Comparison of ENCODE assay signal across 24 cellular contexts in genomic region chr1:43256675-43257570, GRCh38. TPM values are rescaled to one million over a fixed set of nuclear protein-coding genes. Genes with fewer than 3 reads are reported as not detected.
DNase-seq lines count a peak whose midpoint lies in the region; ATAC-seq, FAIRE-seq and TF ChIP-seq lines count a peak whose summit lies in the region.
"Had no signal": no experiment of that assay in that cellular context is flagged by ENCODE, and none has a peak within 500 bp of the region (broad histone marks: within the 10 kb centered on the region; RNA-seq: fewer than 3 reads in every experiment).

No MANE protein-coding gene starts in this region.

- H3K9me3 ChIP-seq in mammary epithelial cell (replicated peaks; ENCODE audit: insufficient read depth, low read length) (no peaks in the 10 kb centered on the region), heart right ventricle (no peaks in the 10 kb centered on the region), mucosa of rectum (ENCODE audit: control insufficient read depth in 2 of 2, low read length in 2 of 2) (no peaks in the 10 kb centered on the region), upper lobe of right lung (no peaks in the 10 kb centered on the region), gastrocnemius medialis (no peaks in the 10 kb centered on the region)
- H3K9me3 ChIP-seq: tibial nerve had no signal

- no peaks in the 10 kb centered on the region for H3K27me3 ChIP-seq in mammary epithelial cell (ENCODE audit: insufficient read depth, low read length)
- H3K27me3 ChIP-seq in heart right ventricle, result no peaks in the 10 kb centered on the region
- H3K27me3 ChIP-seq in mucosa of rectum (ENCODE audit: control insufficient read depth in 2 of 2, insufficient read depth in 2 of 2, low read length in 2 of 2), result no peaks in the 10 kb centered on the region
- no peaks in the 10 kb centered on the region for H3K27me3 ChIP-seq in upper lobe of right lung
- no peaks in the 10 kb centered on the region for H3K27me3 ChIP-seq in gastrocnemius medialis
- H3K27me3 ChIP-seq: BLaER1 treated with 17β-estradiol and CSF1 and Interleukin-3, amounts not matched to agents 10 nM and 100 nM; brain microvascular endothelial cell; dorsolateral prefrontal cortex; tibial nerve had no signal

- H3K27me3 Mint-ChIP-seq in MCF 10A (ENCODE audit: insufficient read depth, unreplicated experiment), result peaks cover 19% of the 10 kb centered on the region

- no peak overlapping the region for H3K4me3 ChIP-seq in mammary epithelial cell (replicated peaks in 1 of 3; ENCODE audit: insufficient read depth in 1 of 3, low read depth in 2 of 3, low read length in 3 of 3)
- H3K4me3 ChIP-seq in heart right ventricle, result no peak overlapping the region
- H3K4me3 ChIP-seq in mucosa of rectum (ENCODE audit: low read length in 2 of 2), result no peak overlapping the region
- H3K4me3 ChIP-seq in upper lobe of right lung, result no peak overlapping the region
- H3K4me3 ChIP-seq in gastrocnemius medialis, result no peak overlapping the region
- H3K4me3 ChIP-seq: BLaER1 treated with 17β-estradiol and CSF1 and Interleukin-3, amounts not matched to agents 10 nM and 100 nM; dorsolateral prefrontal cortex; tibial nerve had no signal

- no peak overlapping the region for H2AFZ ChIP-seq in mammary epithelial cell (ENCODE audit: low read depth, low read length)

- in situ Hi-C loops in mammary epithelial cell (cut with MboI; ENCODE audit: low sequenced_read_pairs in 2 of 2) (no loop called here), gastrocnemius medialis (cut with MboI; ENCODE audit: low sequenced_read_pairs in 4 of 4) (no loop called here)

- 74% methylated on average over 7 of the region's 8 CpGs for WGBS in mammary epithelial cell (ENCODE audit: low coverage, missing lambda C conversion rate)
- 71 to 77% methylated on average over 8 of the region's 8 CpGs for WGBS in heart right ventricle, 2 donors

- CTCF ChIA-PET in MCF 10A (lab: Yijun Ruan, JAX), result interaction anchor here (0.5 to 1.0 kb wide), 2 partner anchors 343 to 474 kb away, joined by 3 to 4 read pairs; no protein-coding TSS in a partner anchor
- CTCF ChIA-PET in mammary epithelial cell (lab: Charles Lee; ENCODE audit: low non-redundant PET), result interaction anchor here (0.7 kb wide), 1 partner anchor 13 kb away, joined by 4 read pairs; the partner anchor contains the start of gene TMEM125

- ATAC-seq in heart right ventricle (peak in 5 of 8 donors; percentile 27 to 83 (median 76)), upper lobe of right lung (peak; percentile 89), gastrocnemius medialis (no peak)
- ATAC-seq: activated T-cell treated with anti-CD3 and anti-CD28 coated beads, Interleukin-2, amount 50 U/mL, for 4 hours had no signal

- dilution Hi-C loops in mammary epithelial cell (cut with HindIII; ENCODE audit: low sequenced_read_pairs), result no loop called here

- TF ChIP-seq CTCF in MCF 10A (IDR thresholded peaks at IDR 0.05; ENCODE audit: unreplicated experiment) (no peak), mammary epithelial cell (conservative IDR thresholded peaks at IDR 0.05 in 1 of 2, IDR thresholded peaks at IDR 0.05 in 1 of 2; ENCODE audit: extremely low read depth in 1 of 2, insufficient read depth in 1 of 2, low read depth in 1 of 2, low read length in 2 of 2) (no peak), heart right ventricle (IDR thresholded peaks at IDR 0.05) (no peak), upper lobe of right lung (IDR thresholded peaks at IDR 0.05) (no peak), gastrocnemius medialis (IDR thresholded peaks at IDR 0.05 in 4 of 5, conservative IDR thresholded peaks at IDR 0.05 in 1 of 5) (no peak)

- H3K27ac ChIP-seq in mammary epithelial cell (ENCODE audit: insufficient read depth, low read depth, low read length), result no peak overlapping the region
- H3K27ac ChIP-seq in heart right ventricle, result no peak overlapping the region
- H3K27ac ChIP-seq in mucosa of rectum (ENCODE audit: low read depth in 2 of 2, low read length in 2 of 2), result peak overlapping the region; percentile 86 to 88
- no peak overlapping the region for H3K27ac ChIP-seq in upper lobe of right lung
- no peak overlapping the region for H3K27ac ChIP-seq in gastrocnemius medialis
- H3K27ac ChIP-seq: BLaER1 treated with 17β-estradiol and CSF1 and Interleukin-3, amounts not matched to agents 10 nM and 100 nM; brain microvascular endothelial cell; dorsolateral prefrontal cortex had no signal

- no peak overlapping the region for H3K4me3 Mint-ChIP-seq in MCF 10A (ENCODE audit: unreplicated experiment)
- H3K4me3 Mint-ChIP-seq: activated naive CD8-positive, alpha-beta T cell; activated T-cell treated with anti-CD3 and anti-CD28 coated beads, Interleukin-2, amount 50 U/mL, for 4 hours; naive B cell had no signal

- no peak overlapping the region for H3K9ac ChIP-seq in mammary epithelial cell (ENCODE audit: insufficient read depth, low read length)
- peak overlapping the region; percentile 26 to 57 for H3K9ac ChIP-seq in mucosa of rectum (ENCODE audit: low read depth in 1 of 2, low read length in 2 of 2)
- H3K9ac ChIP-seq: BLaER1 treated with 17β-estradiol and CSF1 and Interleukin-3, amounts not matched to agents 10 nM and 100 nM had no signal

- H3K4me1 ChIP-seq in mammary epithelial cell (ENCODE audit: insufficient read depth, low read length) (no peaks in the 10 kb centered on the region), heart right ventricle (peaks cover 0 to 21% (median 10%) of the 10 kb centered on the region in 9 donors), mucosa of rectum (ENCODE audit: control insufficient read depth in 2 of 2, insufficient read depth in 2 of 2, low read length in 2 of 2) (peaks cover 20 to 21% of the 10 kb centered on the region in 2 donors), upper lobe of right lung (no peaks in the 10 kb centered on the region), gastrocnemius medialis (no peaks in the 10 kb centered on the region)
- H3K4me1 ChIP-seq: BLaER1 treated with 17β-estradiol and CSF1 and Interleukin-3, amounts not matched to agents 10 nM and 100 nM; tibial nerve had no signal

- no peaks in the 10 kb centered on the region for H3K79me2 ChIP-seq in mammary epithelial cell (ENCODE audit: insufficient read depth, low read length)

- no peak overlapping the region for H3K27ac Mint-ChIP-seq in MCF 10A (ENCODE audit: low read depth, unreplicated experiment)
- H3K27ac Mint-ChIP-seq: activated naive CD8-positive, alpha-beta T cell; progenitor cell of endocrine pancreas had no signal

- no peak for FAIRE-seq in HTR-8/SVneo (lab: Jason Lieb, UNC)
- FAIRE-seq: A204.1, RCC 7860 had no signal

- H3K4me2 ChIP-seq in mammary epithelial cell (ENCODE audit: insufficient read depth, low read depth, low read length), result no peak overlapping the region
- H3K4me2 ChIP-seq: BLaER1 treated with 17β-estradiol and CSF1 and Interleukin-3, amounts not matched to agents 10 nM and 100 nM had no signal

- BruUV-seq in MCF 10A (replicated peaks; lab: Mats Ljungman, UMichigan), result no TSS peak
- BruUV-seq in mammary epithelial cell (replicated peaks; lab: Mats Ljungman, UMichigan), result no TSS peak

- H3K36me3 ChIP-seq in mammary epithelial cell (ENCODE audit: insufficient read depth, low read length) (no peaks in the 10 kb centered on the region), heart right ventricle (no peaks in the 10 kb centered on the region), mucosa of rectum (ENCODE audit: control insufficient read depth in 2 of 2, insufficient read depth in 2 of 2, low read length in 2 of 2) (no peaks in the 10 kb centered on the region), upper lobe of right lung (no peaks in the 10 kb centered on the region), gastrocnemius medialis (no peaks in the 10 kb centered on the region)
- H3K36me3 ChIP-seq: BLaER1 treated with 17β-estradiol and CSF1 and Interleukin-3, amounts not matched to agents 10 nM and 100 nM; brain microvascular endothelial cell; tibial nerve had no signal

- no peak for TF ChIP-seq POLR2A in gastrocnemius medialis (IDR thresholded peaks at IDR 0.05)

- H3K9me3 Mint-ChIP-seq in MCF 10A (ENCODE audit: unreplicated experiment), result peaks cover 6% of the 10 kb centered on the region
- H3K9me3 Mint-ChIP-seq: activated T-cell treated with anti-CD3 and anti-CD28 coated beads, Interleukin-2, amount 50 U/mL, for 4 hours had no signal

- intact Hi-C loops in MCF 10A (cut with micrococcal nuclease), result no loop called here
- intact Hi-C loops in mammary epithelial cell (cut with micrococcal nuclease), result no loop called here
- intact Hi-C loops in heart right ventricle (cut with DNase I), result no loop called here
- intact Hi-C loops in upper lobe of right lung (cut with DNase I), result no loop called here
- intact Hi-C loops in gastrocnemius medialis (cut with DNase I; ENCODE audit: low total_unique reads), result no loop called here

- H3K36me3 Mint-ChIP-seq in MCF 10A (ENCODE audit: insufficient read depth, unreplicated experiment), result no peaks in the 10 kb centered on the region
- H3K36me3 Mint-ChIP-seq: activated naive CD8-positive, alpha-beta T cell; naive B cell had no signal

- H3K4me1 Mint-ChIP-seq in MCF 10A (ENCODE audit: insufficient read depth, unreplicated experiment), result peaks cover 9% of the 10 kb centered on the region

- no peaks in the 10 kb centered on the region for H4K20me1 ChIP-seq in mammary epithelial cell (ENCODE audit: insufficient read depth, low read length)
- H4K20me1 ChIP-seq: BLaER1 treated with 17β-estradiol and CSF1 and Interleukin-3, amounts not matched to agents 10 nM and 100 nM had no signal

- DNase-seq in MCF 10A (ENCODE audit: unreplicated experiment) (peak; percentile 29), mammary epithelial cell (no peak), heart right ventricle (no peak), upper lobe of right lung (peak; percentile 74), gastrocnemius medialis (no peak), HTR-8/SVneo (ENCODE audit: insufficient read length, low spot score) (no peak), SK-N-DZ (ENCODE audit: low spot score) (no peak)
- DNase-seq: activated CD4-positive, alpha-beta T cell treated with anti-CD3 and anti-CD28 coated beads, Interleukin-2, amount 50 U/mL, for 1 hour; activated T-cell treated with anti-CD3 and anti-CD28 coated beads, Interleukin-2, amount 50 U/mL, for 4 hours; brain microvascular endothelial cell; DMS53; naive B cell; NCI-H1048; NCI-H774; stimulated activated CD4-positive, alpha-beta T cell treated with anti-CD3 and anti-CD28 coated beads, Interleukin-12 subunit alpha, Interleukin-12 subunit beta, amount 100 ng/mL, for 4 hours had no signal

- POLR2A ChIA-PET in MCF 10A (lab: Yijun Ruan, JAX), result interaction anchor here (0.7 kb wide), 1 partner anchor 14 kb away, joined by 4 read pairs; no protein-coding TSS in a partner anchor

RNA-seq across cellular contexts. Expression of gene TMEM125, which starts 12.9 kb away (rescaled TPM):
- 3.1 and 3.8 TPM in 2 replicates for total RNA-seq in MCF 10A (2022)
- 1 to 10 TPM in 1 of 2 donors, under 1 TPM in 1; 0.67 to 5.1 TPM for total RNA-seq in mammary epithelial cell
- polyA plus RNA-seq in mammary epithelial cell, result 2.2 TPM
- polyA minus RNA-seq in mammary epithelial cell, result 3.3 TPM
- total RNA-seq in heart right ventricle, result under 1 TPM in 5 of 10 donors, not detected in 5; 0.15 to 0.37 (median 0.26) TPM
- under 1 TPM in 1 of 2 donors, not detected in 1; 0.16 TPM for polyA plus RNA-seq in heart right ventricle
- 188 TPM for total RNA-seq in upper lobe of right lung
- not detected for total RNA-seq in gastrocnemius medialis
- not detected in 2 replicates for polyA plus RNA-seq in SK-N-DZ (2014; cell fraction: cytosol; rRNA removed)
- not detected in 2 replicates for polyA plus RNA-seq in SK-N-DZ (2014; cell fraction: nucleus; rRNA removed)
- total RNA-seq: activated T-cell treated with anti-CD3 and anti-CD28 coated beads, Interleukin-2, amount 50 U/mL, for 4 hours; fibroblast of lung had no signal

RNA-seq across cellular contexts. Expression of gene C1orf210, which starts 28.5 kb away (rescaled TPM):
- 0.91 and 1.6 TPM in 2 replicates for total RNA-seq in MCF 10A (2022)
- total RNA-seq in mammary epithelial cell, result 1 to 10 TPM; 7.0 to 7.2 TPM
- 7.6 TPM for polyA plus RNA-seq in mammary epithelial cell
- polyA minus RNA-seq in mammary epithelial cell, result 0.93 TPM
- not detected for total RNA-seq in heart right ventricle
- polyA plus RNA-seq in heart right ventricle, result not detected
- total RNA-seq in upper lobe of right lung, result 18.9 TPM
- total RNA-seq in gastrocnemius medialis, result under 1 TPM in 1 of 4 donors, not detected in 3; 0.27 TPM
- not detected in 2 replicates for polyA plus RNA-seq in SK-N-DZ (2014; cell fraction: cytosol; rRNA removed)
- not detected in 2 replicates for polyA plus RNA-seq in SK-N-DZ (2014; cell fraction: nucleus; rRNA removed)
- total RNA-seq: activated T-cell treated with anti-CD3 and anti-CD28 coated beads, Interleukin-2, amount 50 U/mL, for 4 hours; fibroblast of lung; tibial nerve had no signal
- polyA plus RNA-seq: fibroblast of lung had no signal

RNA-seq across cellular contexts. Expression of gene TIE1, which starts 43.9 kb away (rescaled TPM):
- total RNA-seq in MCF 10A (2022), result not detected in 2 replicates
- total RNA-seq in mammary epithelial cell, result not detected
- not detected for polyA plus RNA-seq in mammary epithelial cell
- polyA minus RNA-seq in mammary epithelial cell, result not detected
- 10 to 100 TPM; 19.9 to 55.8 (median 28.4) TPM for total RNA-seq in heart right ventricle
- 10 to 100 TPM; 38.7 to 43.7 TPM for polyA plus RNA-seq in heart right ventricle
- 59.4 TPM for total RNA-seq in upper lobe of right lung
- total RNA-seq in gastrocnemius medialis, result 10 to 100 TPM; 15.9 to 27.9 (median 20.7) TPM
- not detected in 2 replicates for polyA plus RNA-seq in SK-N-DZ (2014; cell fraction: cytosol; rRNA removed)
- polyA plus RNA-seq in SK-N-DZ (2014; cell fraction: nucleus; rRNA removed), result not detected in 2 replicates
- total RNA-seq: fibroblast of lung had no signal

Comparison
In these comparisons a context has a peak if more than half of its experiments do, and no peak if none do; other contexts are left out.
1. DNase-seq: peak in MCF 10A (single experiment) and upper lobe of right lung (single experiment); none in mammary epithelial cell (single experiment), heart right ventricle (0 of 2), gastrocnemius medialis (0 of 2), HTR-8/SVneo (single experiment) and SK-N-DZ (single experiment).
2. H3K27ac ChIP-seq: peak in mucosa of rectum (2 of 2); none in mammary epithelial cell (single experiment), heart right ventricle (0 of 10), upper lobe of right lung (single experiment) and gastrocnemius medialis (0 of 4).
3. ATAC-seq: peak in heart right ventricle (5 of 8) and upper lobe of right lung (single experiment); none in gastrocnemius medialis (0 of 2).
4. RNA of gene TMEM125, which starts 12.9 kb away (total RNA-seq): 188 TPM in upper lobe of right lung (single experiment); 0.67 to 5.1 TPM in mammary epithelial cell, 3.1 to 3.8 TPM in MCF 10A, 0.15 to 0.37 TPM in heart right ventricle and not detected in gastrocnemius medialis; every median in the first group is over 10 times any median in the second.
5. RNA of gene TIE1, which starts 43.9 kb away (total RNA-seq): 59.4 TPM in upper lobe of right lung (single experiment), 19.9 to 55.8 TPM in heart right ventricle and 15.9 to 27.9 TPM in gastrocnemius medialis; not detected in mammary epithelial cell and not detected in MCF 10A; every median in the first group is over 10 times any median in the second.